In the genomic region with DNA sequence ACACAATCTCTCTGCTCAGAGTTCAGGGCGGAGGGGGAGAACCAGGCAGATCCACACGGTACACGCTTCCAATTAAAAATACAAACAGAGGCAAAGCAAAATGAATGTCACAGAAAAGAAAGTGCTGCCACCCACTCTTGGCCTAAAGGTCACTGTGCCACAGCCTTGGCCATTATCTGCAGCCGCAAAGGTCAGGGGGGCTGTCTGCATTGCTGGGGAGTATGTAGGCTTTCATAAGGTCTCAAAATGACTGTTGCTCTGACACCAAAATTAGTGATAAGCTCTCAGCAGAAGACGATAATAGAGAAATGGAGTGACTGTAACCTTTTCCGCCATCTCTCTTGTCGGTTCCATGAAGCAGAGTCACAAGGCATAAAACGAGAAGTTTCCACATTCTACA, we compare ENCODE assay signal across 21 cellular contexts.
DNase-seq lines count a peak whose midpoint lies in the region; ATAC-seq and TF ChIP-seq lines count a peak whose summit lies in the region.
"Had no signal": no experiment of that assay in that cellular context is flagged by ENCODE, and none has a peak within 500 bp of the region (broad histone marks: within the 10 kb centered on the region; RNA-seq: fewer than 3 reads in every experiment).

No MANE protein-coding gene starts in this region.

- peak; percentile 42 for ATAC-seq in activated CD8-positive, alpha-beta T cell treated with anti-CD3 and anti-CD28 coated beads for 36 hours
- no peak for ATAC-seq in activated CD8-positive, alpha-beta T cell treated with anti-CD3 and anti-CD28 coated beads, Interleukin-2, amount 10 ng/mL, durations not matched to agents 7 days and 5 days
- no peak for ATAC-seq in CD8-positive, alpha-beta T cell
- peak; percentile 28 for ATAC-seq in stimulated activated memory B cell treated with anti-CD40 and anti-IgM and Interleukin-4, amounts not matched to agents 10 μg/mL and 1 μg/mL and 100 μg/mL, for 72 hours
- ATAC-seq in HG03571 (IDR thresholded peaks at IDR 0.05; ENCODE audit: unreplicated experiment), result no peak
- ATAC-seq: HCT116 had no signal

- BruUV-seq in OCI-LY7 (replicated peaks; lab: Mats Ljungman, UMichigan), result no TSS peak

- POLR2A ChIA-PET in activated CD8-positive, alpha-beta T cell treated with anti-CD3 and anti-CD28 coated beads for 36 hours (lab: Charles Lee), result no interaction called here
- POLR2A ChIA-PET in activated CD8-positive, alpha-beta T cell treated with anti-CD3 and anti-CD28 coated beads, Interleukin-2, amount 10 ng/mL, durations not matched to agents 7 days and 5 days (lab: Charles Lee), result no interaction called here
- POLR2A ChIA-PET in CD8-positive, alpha-beta T cell (lab: Charles Lee), result no interaction called here
- POLR2A ChIA-PET in OCI-LY7 (lab: Charles Lee), result no interaction called here

- H3K4me1 ChIP-seq in CD8-positive, alpha-beta T cell (ENCODE audit: insufficient read depth, low read length), result peaks cover 12% of the 10 kb centered on the region
- H3K4me1 ChIP-seq in vagina (no peaks in the 10 kb centered on the region), OCI-LY7 (ENCODE audit: insufficient read depth, low read length, poor library complexity, severe bottlenecking) (no peaks in the 10 kb centered on the region)
- H3K4me1 ChIP-seq: Caco-2, SJSA1 had no signal

- H3K36me3 Mint-ChIP-seq in activated CD8-positive, alpha-beta T cell treated with anti-CD3 and anti-CD28 coated beads for 36 hours (ENCODE audit: low read depth), result no peaks in the 10 kb centered on the region
- H3K36me3 Mint-ChIP-seq in activated CD8-positive, alpha-beta T cell treated with anti-CD3 and anti-CD28 coated beads, Interleukin-2, amount 10 ng/mL, durations not matched to agents 7 days and 5 days (ENCODE audit: low read depth), result no peaks in the 10 kb centered on the region
- H3K36me3 Mint-ChIP-seq in CD8-positive, alpha-beta T cell, result no peaks in the 10 kb centered on the region
- no peaks in the 10 kb centered on the region for H3K36me3 Mint-ChIP-seq in activated naive CD8-positive, alpha-beta T cell
- no peaks in the 10 kb centered on the region for H3K36me3 Mint-ChIP-seq in stimulated activated memory B cell treated with anti-CD40 and anti-IgM and Interleukin-4, amounts not matched to agents 10 μg/mL and 1 μg/mL and 100 μg/mL, for 72 hours
- H3K36me3 Mint-ChIP-seq: CD4-positive, alpha-beta memory T cell had no signal

- DNase-seq in activated CD8-positive, alpha-beta T cell treated with anti-CD3 and anti-CD28 coated beads for 36 hours, result peak; percentile 69
- DNase-seq in activated CD8-positive, alpha-beta T cell treated with anti-CD3 and anti-CD28 coated beads, Interleukin-2, amount 10 ng/mL, durations not matched to agents 7 days and 5 days, result no peak
- no peak for DNase-seq in CD8-positive, alpha-beta T cell
- DNase-seq in vagina (ENCODE audit: extremely low spot score in 2 of 2), result no peak
- no peak for DNase-seq in OCI-LY7 (ENCODE audit: low spot score)
- DNase-seq: Caco-2; CD4-positive, alpha-beta memory T cell; NCI-H1048; NCI-H1694; NCI-H2029 treated with DMSO at 0.1 percent for 48 hours; NCI-H446 treated with DMSO at 0.1 percent for 48 hours; NCI-H526; NCI-H82; Right ventricle myocardium superior; RPMI8226 had no signal

- H3K36me3 ChIP-seq in CD8-positive, alpha-beta T cell (ENCODE audit: insufficient read depth, low read length), result no peaks in the 10 kb centered on the region
- H3K36me3 ChIP-seq in vagina (no peaks in the 10 kb centered on the region), OCI-LY7 (ENCODE audit: insufficient read depth, low read length) (no peaks in the 10 kb centered on the region)
- H3K36me3 ChIP-seq: BLaER1 treated with 17β-estradiol and CSF1 and Interleukin-3, amounts not matched to agents 10 nM and 100 nM; SJSA1 had no signal

- H3K4me1 Mint-ChIP-seq in activated CD8-positive, alpha-beta T cell treated with anti-CD3 and anti-CD28 coated beads for 36 hours (ENCODE audit: low read depth), result peaks cover 54% of the 10 kb centered on the region
- H3K4me1 Mint-ChIP-seq in activated CD8-positive, alpha-beta T cell treated with anti-CD3 and anti-CD28 coated beads, Interleukin-2, amount 10 ng/mL, durations not matched to agents 7 days and 5 days (ENCODE audit: low read depth), result peaks cover 18% of the 10 kb centered on the region
- peaks cover 45% of the 10 kb centered on the region for H3K4me1 Mint-ChIP-seq in CD8-positive, alpha-beta T cell (ENCODE audit: low read depth)
- H3K4me1 Mint-ChIP-seq in activated naive CD8-positive, alpha-beta T cell (ENCODE audit: low read depth), result peaks cover 39% of the 10 kb centered on the region
- H3K4me1 Mint-ChIP-seq in stimulated activated memory B cell treated with anti-CD40 and anti-IgM and Interleukin-4, amounts not matched to agents 10 μg/mL and 1 μg/mL and 100 μg/mL, for 72 hours, result no peaks in the 10 kb centered on the region

- no peak overlapping the region for H3K4me2 ChIP-seq in OCI-LY7 (ENCODE audit: low read length)
- H3K4me2 ChIP-seq: BLaER1 treated with 17β-estradiol and CSF1 and Interleukin-3, amounts not matched to agents 10 nM and 100 nM had no signal

- no peak overlapping the region for H2AFZ ChIP-seq in OCI-LY7 (ENCODE audit: low read length)

- H3K27me3 ChIP-seq in CD8-positive, alpha-beta T cell (ENCODE audit: insufficient read depth, low read length), result no peaks in the 10 kb centered on the region
- no peaks in the 10 kb centered on the region for H3K27me3 ChIP-seq in vagina
- H3K27me3 ChIP-seq: BLaER1 treated with 17β-estradiol and CSF1 and Interleukin-3, amounts not matched to agents 10 nM and 100 nM; SJSA1 had no signal

- no peak overlapping the region for H3K4me3 Mint-ChIP-seq in activated CD8-positive, alpha-beta T cell treated with anti-CD3 and anti-CD28 coated beads for 36 hours
- no peak overlapping the region for H3K4me3 Mint-ChIP-seq in activated CD8-positive, alpha-beta T cell treated with anti-CD3 and anti-CD28 coated beads, Interleukin-2, amount 10 ng/mL, durations not matched to agents 7 days and 5 days
- no peak overlapping the region for H3K4me3 Mint-ChIP-seq in CD8-positive, alpha-beta T cell
- no peak overlapping the region for H3K4me3 Mint-ChIP-seq in activated naive CD8-positive, alpha-beta T cell
- no peak overlapping the region for H3K4me3 Mint-ChIP-seq in stimulated activated memory B cell treated with anti-CD40 and anti-IgM and Interleukin-4, amounts not matched to agents 10 μg/mL and 1 μg/mL and 100 μg/mL, for 72 hours
- H3K4me3 Mint-ChIP-seq: CD4-positive, alpha-beta memory T cell had no signal

- H3K9me3 ChIP-seq in CD8-positive, alpha-beta T cell (ENCODE audit: low read length), result no peaks in the 10 kb centered on the region
- H3K9me3 ChIP-seq in vagina (no peaks in the 10 kb centered on the region), OCI-LY7 (ENCODE audit: low read length) (no peaks in the 10 kb centered on the region)
- H3K9me3 ChIP-seq: BLaER1 treated with 17β-estradiol and CSF1 and Interleukin-3, amounts not matched to agents 10 nM and 100 nM; Caco-2; SJSA1 had no signal

- no peaks in the 10 kb centered on the region for H3K79me2 ChIP-seq in OCI-LY7 (ENCODE audit: insufficient read depth, low read depth, low read length)

- TF ChIP-seq POLR2A in vagina (IDR thresholded peaks at IDR 0.05), result no peak

- H4K20me1 ChIP-seq in OCI-LY7 (ENCODE audit: insufficient read depth, low read length), result no peaks in the 10 kb centered on the region
- H4K20me1 ChIP-seq: BLaER1 treated with 17β-estradiol and CSF1 and Interleukin-3, amounts not matched to agents 10 nM and 100 nM had no signal

- no peak overlapping the region for H3K4me3 ChIP-seq in CD8-positive, alpha-beta T cell (ENCODE audit: low read depth, low read length)
- no peak overlapping the region for H3K4me3 ChIP-seq in vagina
- no peak overlapping the region for H3K4me3 ChIP-seq in OCI-LY7 (ENCODE audit: low read depth, low read length, poor library complexity, severe bottlenecking)
- H3K4me3 ChIP-seq: BLaER1 treated with 17β-estradiol and CSF1 and Interleukin-3, amounts not matched to agents 10 nM and 100 nM; SJSA1 had no signal

- no peaks in the 10 kb centered on the region for H3K9me3 Mint-ChIP-seq in activated CD8-positive, alpha-beta T cell treated with anti-CD3 and anti-CD28 coated beads for 36 hours
- no peaks in the 10 kb centered on the region for H3K9me3 Mint-ChIP-seq in activated CD8-positive, alpha-beta T cell treated with anti-CD3 and anti-CD28 coated beads, Interleukin-2, amount 10 ng/mL, durations not matched to agents 7 days and 5 days (ENCODE audit: insufficient read depth)
- H3K9me3 Mint-ChIP-seq in CD8-positive, alpha-beta T cell, result no peaks in the 10 kb centered on the region
- no peaks in the 10 kb centered on the region for H3K9me3 Mint-ChIP-seq in activated naive CD8-positive, alpha-beta T cell (ENCODE audit: low read depth)
- no peaks in the 10 kb centered on the region for H3K9me3 Mint-ChIP-seq in stimulated activated memory B cell treated with anti-CD40 and anti-IgM and Interleukin-4, amounts not matched to agents 10 μg/mL and 1 μg/mL and 100 μg/mL, for 72 hours

- no peak overlapping the region for H3K27ac ChIP-seq in CD8-positive, alpha-beta T cell (ENCODE audit: low read depth, low read length)
- H3K27ac ChIP-seq in vagina, result no peak overlapping the region
- no peak overlapping the region for H3K27ac ChIP-seq in OCI-LY7 (ENCODE audit: low read depth, low read length, poor library complexity, severe bottlenecking)
- H3K27ac ChIP-seq: BLaER1 treated with 17β-estradiol and CSF1 and Interleukin-3, amounts not matched to agents 10 nM and 100 nM; SJSA1 had no signal

- intact Hi-C loops in activated CD8-positive, alpha-beta T cell treated with anti-CD3 and anti-CD28 coated beads for 36 hours (cut with micrococcal nuclease), result no loop called here
- intact Hi-C loops in CD8-positive, alpha-beta T cell (cut with DNase I, micrococcal nuclease), result no loop called here
- intact Hi-C loops in vagina (cut with DNase I) (no loop called here), OCI-LY7 (cut with micrococcal nuclease; ENCODE audit: unreplicated experiment) (no loop called here)

- no peaks in the 10 kb centered on the region for H3K9me2 ChIP-seq in OCI-LY7 (ENCODE audit: insufficient read depth, low read length)

- H3K27ac Mint-ChIP-seq in activated CD8-positive, alpha-beta T cell treated with anti-CD3 and anti-CD28 coated beads for 36 hours, result no peak overlapping the region
- H3K27ac Mint-ChIP-seq in activated CD8-positive, alpha-beta T cell treated with anti-CD3 and anti-CD28 coated beads, Interleukin-2, amount 10 ng/mL, durations not matched to agents 7 days and 5 days, result no peak overlapping the region
- peak overlapping the region; percentile 11 for H3K27ac Mint-ChIP-seq in CD8-positive, alpha-beta T cell
- H3K27ac Mint-ChIP-seq in activated naive CD8-positive, alpha-beta T cell, result peak overlapping the region; percentile 10
- no peak overlapping the region for H3K27ac Mint-ChIP-seq in stimulated activated memory B cell treated with anti-CD40 and anti-IgM and Interleukin-4, amounts not matched to agents 10 μg/mL and 1 μg/mL and 100 μg/mL, for 72 hours

- no peaks in the 10 kb centered on the region for H3K27me3 Mint-ChIP-seq in activated CD8-positive, alpha-beta T cell treated with anti-CD3 and anti-CD28 coated beads for 36 hours
- peaks cover 21% of the 10 kb centered on the region for H3K27me3 Mint-ChIP-seq in activated CD8-positive, alpha-beta T cell treated with anti-CD3 and anti-CD28 coated beads, Interleukin-2, amount 10 ng/mL, durations not matched to agents 7 days and 5 days (ENCODE audit: low read depth)
- no peaks in the 10 kb centered on the region for H3K27me3 Mint-ChIP-seq in CD8-positive, alpha-beta T cell (ENCODE audit: low read depth)
- no peaks in the 10 kb centered on the region for H3K27me3 Mint-ChIP-seq in activated naive CD8-positive, alpha-beta T cell
- peaks cover 7% of the 10 kb centered on the region for H3K27me3 Mint-ChIP-seq in stimulated activated memory B cell treated with anti-CD40 and anti-IgM and Interleukin-4, amounts not matched to agents 10 μg/mL and 1 μg/mL and 100 μg/mL, for 72 hours
- H3K27me3 Mint-ChIP-seq: CD4-positive, alpha-beta memory T cell had no signal

- CTCF ChIA-PET in activated CD8-positive, alpha-beta T cell treated with anti-CD3 and anti-CD28 coated beads for 36 hours (lab: Charles Lee), result interaction anchor here (1.0 to 1.7 kb wide), 2 partner anchors 9 to 64 kb away, joined by 3 to 6 read pairs; no protein-coding TSS in a partner anchor
- CTCF ChIA-PET in activated CD8-positive, alpha-beta T cell treated with anti-CD3 and anti-CD28 coated beads, Interleukin-2, amount 10 ng/mL, durations not matched to agents 7 days and 5 days (lab: Charles Lee), result interaction anchor here (1.0 kb wide), 1 partner anchor 46 kb away, joined by 4 read pairs; no protein-coding TSS in a partner anchor
- CTCF ChIA-PET in CD8-positive, alpha-beta T cell (lab: Charles Lee), result interaction anchor here (0.7 to 1.3 kb wide), 3 partner anchors 8 to 13 kb away, joined by 3 to 4 read pairs (median 3); no protein-coding TSS in a partner anchor
- CTCF ChIA-PET in OCI-LY7 (lab: Charles Lee; ENCODE audit: unreplicated experiment), result no interaction called here

- no peak for TF ChIP-seq CTCF in activated CD8-positive, alpha-beta T cell treated with anti-CD3 and anti-CD28 coated beads for 36 hours (IDR thresholded peaks at IDR 0.05)
- TF ChIP-seq CTCF in CD8-positive, alpha-beta T cell (IDR thresholded peaks at IDR 0.05), result no peak
- TF ChIP-seq CTCF in vagina (IDR thresholded peaks at IDR 0.05) (no peak), OCI-LY7 (conservative IDR thresholded peaks at IDR 0.05; ENCODE audit: low read length) (no peak)

Comparison
In these comparisons a context has a peak if more than half of its experiments do, and no peak if none do; other contexts are left out.
1. ATAC-seq: peak in activated CD8-positive, alpha-beta T cell treated with anti-CD3 and anti-CD28 coated beads for 36 hours (single experiment) and stimulated activated memory B cell treated with anti-CD40 and anti-IgM and Interleukin-4, amounts not matched to agents 10 μg/mL and 1 μg/mL and 100 μg/mL, for 72 hours (single experiment); none in activated CD8-positive, alpha-beta T cell treated with anti-CD3 and anti-CD28 coated beads, Interleukin-2, amount 10 ng/mL, durations not matched to agents 7 days and 5 days (single experiment), CD8-positive, alpha-beta T cell (single experiment) and HG03571 (single experiment).
2. H3K27ac Mint-ChIP-seq: peak in CD8-positive, alpha-beta T cell (single experiment) and activated naive CD8-positive, alpha-beta T cell (single experiment); none in activated CD8-positive, alpha-beta T cell treated with anti-CD3 and anti-CD28 coated beads for 36 hours (single experiment), activated CD8-positive, alpha-beta T cell treated with anti-CD3 and anti-CD28 coated beads, Interleukin-2, amount 10 ng/mL, durations not matched to agents 7 days and 5 days (single experiment) and stimulated activated memory B cell treated with anti-CD40 and anti-IgM and Interleukin-4, amounts not matched to agents 10 μg/mL and 1 μg/mL and 100 μg/mL, for 72 hours (single experiment).